In the genomic region with DNA sequence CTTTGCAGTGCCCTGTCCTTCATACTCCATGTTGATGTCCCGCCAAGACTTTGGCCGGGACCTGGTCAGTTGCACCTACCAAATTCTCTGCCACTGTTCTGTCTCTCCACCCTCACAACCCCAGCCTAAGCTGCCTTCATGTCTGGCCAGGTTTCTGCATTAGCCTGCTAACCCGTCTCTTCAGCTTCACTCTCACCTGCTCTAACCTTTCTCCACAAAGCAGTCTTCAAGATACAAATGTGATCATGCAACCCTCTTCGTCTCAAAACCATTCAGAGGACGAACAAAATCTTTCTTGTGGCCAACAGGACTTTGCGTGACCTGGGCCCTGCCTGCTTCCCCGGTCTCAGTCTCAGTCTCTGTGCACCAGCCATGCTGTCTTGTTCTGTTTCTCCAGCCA, we compare ENCODE assay signal across 30 cellular contexts.
"Had no signal": no experiment of that assay in that cellular context is flagged by ENCODE, and none has a peak within 500 bp of the region (broad histone marks: within the 10 kb centered on the region; RNA-seq: fewer than 3 reads in every experiment).

No MANE protein-coding gene starts in this region.

- ATAC-seq: naive thymus-derived CD4-positive, alpha-beta T cell; natural killer cell; psoas muscle; right cardiac atrium; right lobe of liver; stimulated activated memory B cell treated with anti-CD40 and anti-IgM and Interleukin-4, amounts not matched to agents 10 μg/mL and 1 μg/mL and 100 μg/mL, for 72 hours; stimulated activated naive CD8-positive, alpha-beta T cell treated with anti-CD3 and anti-CD28 coated beads, Interleukin-15, amount 100 ng/mL, for 72 hours; stimulated activated naive CD8-positive, alpha-beta T cell treated with anti-CD3 and anti-CD28 coated beads, Interleukin-15, Interleukin-2, amounts not matched to agents 100 U/mL and 50 U/mL, for 24 hours; upper lobe of right lung had no signal

- H3K27ac Mint-ChIP-seq: naive thymus-derived CD4-positive, alpha-beta T cell; natural killer cell; nephron; progenitor cell of endocrine pancreas; stimulated activated memory B cell treated with anti-CD40 and anti-IgM and Interleukin-4, amounts not matched to agents 10 μg/mL and 1 μg/mL and 100 μg/mL, for 72 hours; stimulated activated naive CD8-positive, alpha-beta T cell treated with anti-CD3 and anti-CD28 coated beads, Interleukin-15, amount 100 ng/mL, for 72 hours had no signal

- FAIRE-seq: small intestine had no signal

- H3K4me3 Mint-ChIP-seq: naive thymus-derived CD4-positive, alpha-beta T cell; natural killer cell; nephron; stimulated activated memory B cell treated with anti-CD40 and anti-IgM and Interleukin-4, amounts not matched to agents 10 μg/mL and 1 μg/mL and 100 μg/mL, for 72 hours; stimulated activated naive CD8-positive, alpha-beta T cell treated with anti-CD3 and anti-CD28 coated beads, Interleukin-15, amount 100 ng/mL, for 72 hours had no signal

- H3K36me3 Mint-ChIP-seq: stimulated activated memory B cell treated with anti-CD40 and anti-IgM and Interleukin-4, amounts not matched to agents 10 μg/mL and 1 μg/mL and 100 μg/mL, for 72 hours had no signal

- H3K36me3 ChIP-seq: neutrophil, ovary, right lobe of liver, sigmoid colon, suprapubic skin, tibial artery, upper lobe of right lung, uterus had no signal

- H3K4me1 Mint-ChIP-seq: natural killer cell; nephron; stimulated activated memory B cell treated with anti-CD40 and anti-IgM and Interleukin-4, amounts not matched to agents 10 μg/mL and 1 μg/mL and 100 μg/mL, for 72 hours had no signal

- H3K4me3 ChIP-seq: ovary, psoas muscle, right lobe of liver, sigmoid colon, suprapubic skin, testis, tibial artery, upper lobe of right lung, uterus had no signal

- H3K79me2 ChIP-seq: parathyroid adenoma had no signal

- H3K27ac ChIP-seq: neutrophil, ovary, parathyroid adenoma, psoas muscle, right lobe of liver, sigmoid colon, suprapubic skin, testis, tibial artery, upper lobe of right lung, uterus had no signal

- DNase-seq: naive thymus-derived CD4-positive, alpha-beta T cell; natural killer cell; nucleus accumbens; ovary; posterior cingulate gyrus; psoas muscle; right cardiac atrium; right lobe of liver; sigmoid colon; small intestine; stimulated activated CD4-positive, alpha-beta T cell treated with anti-CD3 and anti-CD28 coated beads, Interleukin-15, amount 100 ng/mL, for 24 hours; stimulated activated CD4-positive, alpha-beta T cell treated with anti-CD3 and anti-CD28 coated beads, Interleukin-2, amount 100 ng/mL, for 24 hours; stimulated activated CD4-positive, alpha-beta T cell treated with anti-CD3 and anti-CD28 coated beads, Interleukin-2, amount 100 ng/mL, for 48 hours; stimulated activated CD4-positive, alpha-beta T cell treated with anti-CD3 and anti-CD28 coated beads, Interleukin-4, amount 100 ng/mL, for 4 hours; stimulated activated CD8-positive, alpha-beta memory T cell treated with anti-CD3 and anti-CD28 coated beads, Interleukin-4, amount 100 ng/mL, for 48 hours; stimulated activated naive CD4-positive, alpha-beta T cell; stimulated activated naive CD8-positive, alpha-beta T cell treated with anti-CD3 and anti-CD28 coated beads, Interleukin-15, amount 100 ng/mL, for 72 hours; stimulated activated naive CD8-positive, alpha-beta T cell treated with anti-CD3 and anti-CD28 coated beads, Interleukin-15, Interleukin-2, amounts not matched to agents 100 U/mL and 50 U/mL, for 24 hours; substantia nigra; testis; tibial artery; trophoblast cell; upper lobe of right lung; uterus had no signal

- H3K4me1 ChIP-seq: parathyroid adenoma, psoas muscle, right lobe of liver, sigmoid colon, suprapubic skin, testis, tibial artery, upper lobe of right lung, uterus had no signal

- H3K9me3 Mint-ChIP-seq: natural killer cell had no signal

- H3K9ac ChIP-seq: parathyroid adenoma had no signal

- H2AFZ ChIP-seq: parathyroid adenoma had no signal

- H3K27me3 ChIP-seq: neutrophil, ovary, right lobe of liver, sigmoid colon, testis, upper lobe of right lung, uterus had no signal

- H3K9me3 ChIP-seq: neutrophil, ovary, sigmoid colon, suprapubic skin, testis, uterus had no signal
